16 cellular contexts compared by ENCODE assay signal in the genomic region with DNA sequence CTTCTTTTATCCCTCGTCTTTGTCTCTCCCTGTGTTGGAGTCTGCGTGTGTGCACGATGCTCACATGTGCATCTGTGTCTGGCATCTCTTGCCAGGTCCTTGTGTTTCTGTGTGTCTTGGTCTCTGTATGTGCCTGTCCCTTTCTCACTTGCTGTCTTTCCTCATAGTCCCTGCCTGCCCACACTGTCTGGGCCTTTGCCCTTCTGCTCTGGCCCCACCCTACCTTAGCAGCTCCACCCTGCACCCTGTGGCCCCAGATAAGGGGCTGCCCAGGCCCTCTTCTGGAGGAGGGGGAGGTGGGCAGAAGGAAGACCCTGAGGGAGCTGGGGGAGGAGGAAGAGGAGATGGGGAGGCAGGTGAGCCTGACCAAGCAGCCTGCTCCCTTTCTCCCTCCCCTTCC. TPM values are rescaled to one million over a fixed set of nuclear protein-coding genes. Genes with fewer than 3 reads are reported as not detected.
DNase-seq lines count a peak whose midpoint lies in the region; ATAC-seq and TF ChIP-seq lines count a peak whose summit lies in the region.
"Had no signal": no experiment of that assay in that cellular context is flagged by ENCODE, and none has a peak within 500 bp of the region (broad histone marks: within the 10 kb centered on the region; RNA-seq: fewer than 3 reads in every experiment).

No MANE protein-coding gene starts in this region.

- H3K9me3 ChIP-seq in stomach smooth muscle (ENCODE audit: control insufficient read depth in 2 of 2, low read length in 2 of 2) (no peaks in the 10 kb centered on the region), upper lobe of left lung (no peaks in the 10 kb centered on the region)
- H3K9me3 ChIP-seq: HAP-1 had no signal

- ATAC-seq in activated T-cell treated with anti-CD3 and anti-CD28 coated beads, Interleukin-2, amount 50 U/mL, for 4 hours: no peak
- ATAC-seq in upper lobe of left lung (ENCODE audit: low FRiP score in 2 of 2): no peak
- ATAC-seq: HepG2, sciatic nerve had no signal

- 93 to 96% methylated on average over 3 of the region's 3 CpGs for WGBS in upper lobe of left lung, 2 donors

- H3K36me3 ChIP-seq in stomach smooth muscle (ENCODE audit: control insufficient read depth in 2 of 2, insufficient read depth in 2 of 2, low read length in 2 of 2) (peaks cover 39 to 46% of the 10 kb centered on the region in 2 donors), upper lobe of left lung (peaks cover 0 to 51% (median 32%) of the 10 kb centered on the region in 4 donors)

- TF ChIP-seq CTCF in mesothelial cell of epicardium (IDR thresholded peaks at IDR 0.05; ENCODE audit: unreplicated experiment) (no peak), upper lobe of left lung (IDR thresholded peaks at IDR 0.05) (no peak)

- no peaks in the 10 kb centered on the region for H3K9me3 Mint-ChIP-seq in activated T-cell treated with anti-CD3 and anti-CD28 coated beads, Interleukin-2, amount 50 U/mL, for 4 hours
- no peaks in the 10 kb centered on the region for H3K9me3 Mint-ChIP-seq in activated naive CD8-positive, alpha-beta T cell treated with anti-CD3 and anti-CD28 coated beads for 36 hours
- H3K9me3 Mint-ChIP-seq in mesothelial cell of epicardium: no peaks in the 10 kb centered on the region

- DNase-seq in activated T-cell treated with anti-CD3 and anti-CD28 coated beads, Interleukin-2, amount 50 U/mL, for 4 hours: no peak
- DNase-seq in activated T-cell treated with anti-CD3 and anti-CD28 coated beads for 4 hours (no peak), mesothelial cell of epicardium (ENCODE audit: low spot score in 2 of 2, unreplicated experiment in 2 of 2) (no peak), COR-L47 (lab: John Stamatoyannopoulos, UW) (no peak), upper lobe of left lung (no peak)
- no peak for DNase-seq in activated naive CD8-positive, alpha-beta T cell treated with anti-CD3 and anti-CD28 coated beads for 36 hours
- no peak for DNase-seq in activated effector memory CD4-positive, alpha-beta T cell treated with anti-CD3 and anti-CD28 coated beads, Interleukin-2, amount 50 U/mL, for 16 hours
- DNase-seq: activated CD4-positive, alpha-beta T cell treated with anti-CD3 and anti-CD28 coated beads, Interleukin-2, amount 50 U/mL, for 48 hours; mesenchymal stem cell; NCI-H187 treated with DMSO at 0.1 percent for 48 hours had no signal

- TF ChIP-seq EP300 in upper lobe of left lung (IDR thresholded peaks at IDR 0.05): no peak

- H3K27ac ChIP-seq in stomach smooth muscle (ENCODE audit: low read length) (peak overlapping the region; percentile 97), upper lobe of left lung (peak overlapping the region in 2 of 4 donors; percentile 93 to 98)
- H3K27ac ChIP-seq: SK-N-MC had no signal

- H3K27me3 ChIP-seq in stomach smooth muscle (ENCODE audit: control insufficient read depth in 1 of 2, insufficient read depth in 2 of 2, low read length in 2 of 2) (no peaks in the 10 kb centered on the region), upper lobe of left lung (no peaks in the 10 kb centered on the region)

- TF ChIP-seq POLR2A in upper lobe of left lung (IDR thresholded peaks at IDR 0.05): no peak

- H3K36me3 Mint-ChIP-seq in activated T-cell treated with anti-CD3 and anti-CD28 coated beads, Interleukin-2, amount 50 U/mL, for 4 hours (ENCODE audit: insufficient read depth): peaks cover 19% of the 10 kb centered on the region
- peaks cover 17% of the 10 kb centered on the region for H3K36me3 Mint-ChIP-seq in activated naive CD8-positive, alpha-beta T cell treated with anti-CD3 and anti-CD28 coated beads for 36 hours
- H3K36me3 Mint-ChIP-seq in mesothelial cell of epicardium: peaks cover 7% of the 10 kb centered on the region

- peaks cover 36% of the 10 kb centered on the region for H3K4me1 Mint-ChIP-seq in activated T-cell treated with anti-CD3 and anti-CD28 coated beads, Interleukin-2, amount 50 U/mL, for 4 hours (ENCODE audit: low read depth)
- H3K4me1 Mint-ChIP-seq in activated naive CD8-positive, alpha-beta T cell treated with anti-CD3 and anti-CD28 coated beads for 36 hours: peaks cover 36% of the 10 kb centered on the region
- peaks cover 25% of the 10 kb centered on the region for H3K4me1 Mint-ChIP-seq in mesothelial cell of epicardium

- H3K4me3 ChIP-seq in stomach smooth muscle (ENCODE audit: low read length in 2 of 2) (peak overlapping the region in 1 of 2 donors; percentile 90), upper lobe of left lung (no peak overlapping the region)
- H3K4me3 ChIP-seq: HAP-1, SK-N-MC had no signal

- H3K4me1 ChIP-seq in stomach smooth muscle (ENCODE audit: control insufficient read depth, insufficient read depth, low read length) (peaks cover 56% of the 10 kb centered on the region), upper lobe of left lung (peaks cover 33 to 48% (median 45%) of the 10 kb centered on the region in 4 donors)

- peak overlapping the region; percentile 95 to 97 for H3K9ac ChIP-seq in stomach smooth muscle (ENCODE audit: low read length in 2 of 2)

- H3K27ac Mint-ChIP-seq in activated naive CD8-positive, alpha-beta T cell treated with anti-CD3 and anti-CD28 coated beads for 36 hours: peak overlapping the region; percentile 4
- peak overlapping the region; percentile 14 for H3K27ac Mint-ChIP-seq in mesothelial cell of epicardium

- H3K4me3 Mint-ChIP-seq in activated T-cell treated with anti-CD3 and anti-CD28 coated beads, Interleukin-2, amount 50 U/mL, for 4 hours: peak overlapping the region; percentile 51
- H3K4me3 Mint-ChIP-seq in activated naive CD8-positive, alpha-beta T cell treated with anti-CD3 and anti-CD28 coated beads for 36 hours: peak overlapping the region; percentile 50
- no peak overlapping the region for H3K4me3 Mint-ChIP-seq in mesothelial cell of epicardium

- no peaks in the 10 kb centered on the region for H3K27me3 Mint-ChIP-seq in activated T-cell treated with anti-CD3 and anti-CD28 coated beads, Interleukin-2, amount 50 U/mL, for 4 hours (ENCODE audit: low read depth)
- no peaks in the 10 kb centered on the region for H3K27me3 Mint-ChIP-seq in activated naive CD8-positive, alpha-beta T cell treated with anti-CD3 and anti-CD28 coated beads for 36 hours
- H3K27me3 Mint-ChIP-seq in mesothelial cell of epicardium (ENCODE audit: low read depth): peaks cover 9% of the 10 kb centered on the region

RNA-seq across cellular contexts. Expression of a gene that starts 2.8 kb away (rescaled TPM):
- 10 to 100 TPM; 59.8 to 84.9 (median 80.1) TPM for total RNA-seq in activated T-cell treated with anti-CD3 and anti-CD28 coated beads, Interleukin-2, amount 50 U/mL, for 4 hours
- 10 to 100 TPM; 55.7 to 60.0 TPM for total RNA-seq in activated naive CD8-positive, alpha-beta T cell treated with anti-CD3 and anti-CD28 coated beads for 36 hours
- total RNA-seq in mesothelial cell of epicardium (30.4 to 35.2 TPM (median 33.8 TPM) in 3 replicates), upper lobe of left lung (100 to 1,000 TPM in 4 of 6 donors, 10 to 100 TPM in 2; 70.4 to 220 (median 133) TPM)

RNA-seq across cellular contexts. Expression of a gene that starts 6.3 kb away (rescaled TPM):
- total RNA-seq in activated T-cell treated with anti-CD3 and anti-CD28 coated beads, Interleukin-2, amount 50 U/mL, for 4 hours: 10 to 100 TPM; 27.4 to 32.0 (median 28.6) TPM
- 10 to 100 TPM; 13.6 to 15.0 TPM for total RNA-seq in activated naive CD8-positive, alpha-beta T cell treated with anti-CD3 and anti-CD28 coated beads for 36 hours
- total RNA-seq in mesothelial cell of epicardium (56.7 to 61.5 TPM (median 57.6 TPM) in 3 replicates), upper lobe of left lung (10 to 100 TPM; 27.9 to 65.8 (median 45.3) TPM)

RNA-seq across cellular contexts. Expression of a gene that starts 8.4 kb away (rescaled TPM):
- total RNA-seq in activated T-cell treated with anti-CD3 and anti-CD28 coated beads, Interleukin-2, amount 50 U/mL, for 4 hours: 100 to 1,000 TPM; 120 to 148 (median 136) TPM
- total RNA-seq in activated naive CD8-positive, alpha-beta T cell treated with anti-CD3 and anti-CD28 coated beads for 36 hours: 10 to 100 TPM; 59.1 to 63.3 TPM
- total RNA-seq in mesothelial cell of epicardium: 23.1 to 27.8 TPM (median 27.4 TPM) in 3 replicates
- total RNA-seq in upper lobe of left lung: 10 to 100 TPM; 22.6 to 60.7 (median 39.7) TPM

RNA-seq across cellular contexts. Expression of a gene that starts 16.9 kb away (rescaled TPM):
- 1 to 10 TPM; 1.4 to 2.1 (median 1.4) TPM for total RNA-seq in activated T-cell treated with anti-CD3 and anti-CD28 coated beads, Interleukin-2, amount 50 U/mL, for 4 hours
- total RNA-seq in activated naive CD8-positive, alpha-beta T cell treated with anti-CD3 and anti-CD28 coated beads for 36 hours: under 1 TPM; 0.37 to 0.62 TPM
- total RNA-seq in mesothelial cell of epicardium (0.95 to 2.4 TPM (median 1.7 TPM) in 3 replicates), upper lobe of left lung (1 to 10 TPM in 4 of 6 donors, under 1 TPM in 1, not detected in 1; 0.59 to 3.7 (median 1.7) TPM)
- total RNA-seq: Daoy, HepG2 had no signal

RNA-seq across cellular contexts. Expression of a gene that starts 20.5 kb away (rescaled TPM):
- total RNA-seq in activated T-cell treated with anti-CD3 and anti-CD28 coated beads, Interleukin-2, amount 50 U/mL, for 4 hours: 10 to 100 TPM; 33.1 to 40.8 (median 40.1) TPM
- total RNA-seq in activated naive CD8-positive, alpha-beta T cell treated with anti-CD3 and anti-CD28 coated beads for 36 hours: 10 to 100 TPM; 35.5 to 36.0 TPM
- total RNA-seq in mesothelial cell of epicardium (314 to 333 TPM (median 318 TPM) in 3 replicates), upper lobe of left lung (100 to 1,000 TPM in 5 of 6 donors, 10 to 100 TPM in 1; 99.9 to 479 (median 131) TPM)
